Comparison of ENCODE assay signal across 1 cellular context in genomic region chr11:2791521-2792375, GRCh38.
TF ChIP-seq lines count a peak whose summit lies in the region.

No MANE protein-coding gene starts in this region.

TF ChIP-seq in K562, 482 proteins besides CTCF, POLR2A, EP300 and RAD21 (continued from another document):
- TF ChIP-seq TSHZ1 (CRISPR knock-in tag; IDR thresholded peaks at IDR 0.05): no peak
- TF ChIP-seq FOXK2 (conservative IDR thresholded peaks at IDR 0.05 in 1 of 2, IDR thresholded peaks at IDR 0.05 in 1 of 2; ENCODE audit: low read depth in 2 of 2): no peak
- TF ChIP-seq ZBTB33 (CRISPR knock-in tag; IDR thresholded peaks at IDR 0.05): peak; percentile 90
- no peak for TF ChIP-seq SREBF1 (IDR thresholded peaks at IDR 0.05; ENCODE audit: borderline replicate concordance, low read depth, low read length)
- no peak for TF ChIP-seq WHSC1 (IDR thresholded peaks at IDR 0.05; ENCODE audit: low read length)
